In the genomic region with DNA sequence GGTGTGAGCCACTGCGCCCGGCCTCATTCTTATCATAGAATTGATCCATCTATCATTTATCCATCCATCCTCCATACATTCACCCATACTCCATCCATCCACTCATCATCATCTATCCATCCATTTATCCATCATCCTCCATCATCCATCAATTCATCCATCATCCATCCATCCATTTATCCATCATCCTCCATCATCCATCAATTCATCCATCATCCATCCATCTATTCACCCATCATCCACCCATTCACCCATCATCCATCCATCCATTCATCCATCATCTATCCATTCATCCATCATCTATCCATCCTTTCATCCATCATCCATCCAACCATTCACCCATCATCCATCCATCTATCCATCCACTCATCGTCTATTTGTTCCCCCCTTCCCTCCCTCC, we compare ENCODE assay signal across 2 cellular contexts.
TF ChIP-seq lines count a peak whose summit lies in the region.

No MANE protein-coding gene starts in this region.

TF ChIP-seq in HEK293T, 16 proteins besides CTCF, POLR2A, EP300 and RAD21:
- TF ChIP-seq ELF4 (IDR thresholded peaks at IDR 0.05): no peak
- peak; percentile 61; the same call in 1 of the 2 replicates for TF ChIP-seq CTBP1 (IDR thresholded peaks at IDR 0.05; ENCODE audit: borderline replicate concordance)
- TF ChIP-seq HDGF (IDR thresholded peaks at IDR 0.05; ENCODE audit: borderline replicate concordance): no peak
- TF ChIP-seq SP1 (IDR thresholded peaks at IDR 0.05): no peak
- peak; percentile 72 for TF ChIP-seq TARDBP (IDR thresholded peaks at IDR 0.05)

TF ChIP-seq in K562, 482 proteins besides CTCF, POLR2A, EP300 and RAD21:
- TF ChIP-seq, protein P1, sequence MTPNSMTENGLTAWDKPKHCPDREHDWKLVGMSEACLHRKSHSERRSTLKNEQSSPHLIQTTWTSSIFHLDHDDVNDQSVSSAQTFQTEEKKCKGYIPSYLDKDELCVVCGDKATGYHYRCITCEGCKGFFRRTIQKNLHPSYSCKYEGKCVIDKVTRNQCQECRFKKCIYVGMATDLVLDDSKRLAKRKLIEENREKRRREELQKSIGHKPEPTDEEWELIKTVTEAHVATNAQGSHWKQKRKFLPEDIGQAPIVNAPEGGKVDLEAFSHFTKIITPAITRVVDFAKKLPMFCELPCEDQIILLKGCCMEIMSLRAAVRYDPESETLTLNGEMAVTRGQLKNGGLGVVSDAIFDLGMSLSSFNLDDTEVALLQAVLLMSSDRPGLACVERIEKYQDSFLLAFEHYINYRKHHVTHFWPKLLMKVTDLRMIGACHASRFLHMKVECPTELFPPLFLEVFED (CRISPR knock-in tag; conservative IDR thresholded peaks at IDR 0.05): 0 out of 2 replicates have a peak, but pooled peaks have one; percentile 55
- peak; percentile 70 for TF ChIP-seq EHMT2 (IDR thresholded peaks at IDR 0.05)
- TF ChIP-seq, protein P2, sequence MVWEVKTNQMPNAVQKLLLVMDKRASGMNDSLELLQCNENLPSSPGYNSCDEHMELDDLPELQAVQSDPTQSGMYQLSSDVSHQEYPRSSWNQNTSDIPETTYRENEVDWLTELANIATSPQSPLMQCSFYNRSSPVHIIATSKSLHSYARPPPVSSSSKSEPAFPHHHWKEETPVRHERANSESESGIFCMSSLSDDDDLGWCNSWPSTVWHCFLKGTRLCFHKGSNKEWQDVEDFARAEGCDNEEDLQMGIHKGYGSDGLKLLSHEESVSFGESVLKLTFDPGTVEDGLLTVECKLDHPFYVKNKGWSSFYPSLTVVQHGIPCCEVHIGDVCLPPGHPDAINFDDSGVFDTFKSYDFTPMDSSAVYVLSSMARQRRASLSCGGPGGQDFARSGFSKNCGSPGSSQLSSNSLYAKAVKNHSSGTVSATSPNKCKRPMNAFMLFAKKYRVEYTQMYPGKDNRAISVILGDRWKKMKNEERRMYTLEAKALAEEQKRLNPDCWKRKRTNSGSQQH (CRISPR knock-in tag; IDR thresholded peaks at IDR 0.05): 0 out of 2 replicates have a peak, but pooled peaks have one; percentile 19
- TF ChIP-seq ELF4 (CRISPR knock-in tag; IDR thresholded peaks at IDR 0.05): 0 out of 2 replicates have a peak, but pooled peaks have one; percentile 60
- TF ChIP-seq HDAC1 (IDR thresholded peaks at IDR 0.05): peak in 1 of 2 experiments; percentile 71; a peak in 2 of 4 replicates
- TF ChIP-seq, protein P3, sequence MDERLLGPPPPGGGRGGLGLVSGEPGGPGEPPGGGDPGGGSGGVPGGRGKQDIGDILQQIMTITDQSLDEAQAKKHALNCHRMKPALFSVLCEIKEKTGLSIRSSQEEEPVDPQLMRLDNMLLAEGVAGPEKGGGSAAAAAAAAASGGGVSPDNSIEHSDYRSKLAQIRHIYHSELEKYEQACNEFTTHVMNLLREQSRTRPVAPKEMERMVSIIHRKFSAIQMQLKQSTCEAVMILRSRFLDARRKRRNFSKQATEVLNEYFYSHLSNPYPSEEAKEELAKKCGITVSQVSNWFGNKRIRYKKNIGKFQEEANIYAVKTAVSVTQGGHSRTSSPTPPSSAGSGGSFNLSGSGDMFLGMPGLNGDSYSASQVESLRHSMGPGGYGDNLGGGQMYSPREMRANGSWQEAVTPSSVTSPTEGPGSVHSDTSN (CRISPR knock-in tag; IDR thresholded peaks at IDR 0.05; ENCODE audit: low read depth): no peak
- TF ChIP-seq, protein P3 (tag; conservative IDR thresholded peaks at IDR 0.05; ENCODE audit: low read depth): 0 out of 2 replicates have a peak, but pooled peaks have one; percentile 30
- TF ChIP-seq SUPT5H (IDR thresholded peaks at IDR 0.05): no peak
- no peak for TF ChIP-seq MTF1 (CRISPR knock-in tag; IDR thresholded peaks at IDR 0.05; ENCODE audit: borderline replicate concordance)
- TF ChIP-seq YBX1 (IDR thresholded peaks at IDR 0.05): 0 out of 2 replicates have a peak, but pooled peaks have one; percentile 30
- TF ChIP-seq OTX1 (CRISPR knock-in tag; IDR thresholded peaks at IDR 0.05): 0 out of 2 replicates have a peak, but pooled peaks have one; percentile 15
- TF ChIP-seq KDM1A (IDR thresholded peaks at IDR 0.05): peak; percentile 78 to 84
- TF ChIP-seq, protein P4, sequence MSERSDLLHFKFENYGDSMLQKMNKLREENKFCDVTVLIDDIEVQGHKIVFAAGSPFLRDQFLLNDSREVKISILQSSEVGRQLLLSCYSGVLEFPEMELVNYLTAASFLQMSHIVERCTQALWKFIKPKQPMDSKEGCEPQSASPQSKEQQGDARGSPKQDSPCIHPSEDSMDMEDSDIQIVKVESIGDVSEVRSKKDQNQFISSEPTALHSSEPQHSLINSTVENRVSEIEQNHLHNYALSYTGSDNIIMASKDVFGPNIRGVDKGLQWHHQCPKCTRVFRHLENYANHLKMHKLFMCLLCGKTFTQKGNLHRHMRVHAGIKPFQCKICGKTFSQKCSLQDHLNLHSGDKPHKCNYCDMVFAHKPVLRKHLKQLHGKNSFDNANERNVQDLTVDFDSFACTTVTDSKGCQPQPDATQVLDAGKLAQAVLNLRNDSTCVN (CRISPR knock-in tag; IDR thresholded peaks at IDR 0.05): 0 out of 2 replicates have a peak, but pooled peaks have one; percentile 56
- no peak; the same call in 1 of the 2 replicates for TF ChIP-seq ZEB2 (IDR thresholded peaks at IDR 0.05)
- no peak for TF ChIP-seq MECOM (CRISPR knock-in tag; IDR thresholded peaks at IDR 0.05)
- TF ChIP-seq ARID2 (IDR thresholded peaks at IDR 0.05): peak; percentile 18; the same call in 1 of the 2 replicates
